In genomic region chr16:10744370-10745030, GRCh38 we compare ENCODE assay signal across 8 cellular contexts. TPM values are rescaled to one million over a fixed set of nuclear protein-coding genes. Genes with fewer than 3 reads are reported as not detected.
A peak's percentile ranks its signal among the peaks of the same experiment; 100 is the strongest.
DNase-seq lines count a peak whose midpoint lies in the region; ATAC-seq and TF ChIP-seq lines count a peak whose summit lies in the region.

No MANE protein-coding gene starts in this region.

- no peak for TF ChIP-seq CTCF in GM12864 (IDR thresholded peaks at IDR 0.05; ENCODE audit: low read depth, low read length, missing control alignments)
- no peak for TF ChIP-seq CTCF in OCI-LY1 (IDR thresholded peaks at IDR 0.05; ENCODE audit: low read length)
- no peak for TF ChIP-seq CTCF in endodermal cell (conservative IDR thresholded peaks at IDR 0.05)
- no peak for TF ChIP-seq CTCF in natural killer cell (IDR thresholded peaks at IDR 0.05)

- H3K4me3 ChIP-seq in GM12864 (ENCODE audit: low read depth, low read length) (peak overlapping the region; percentile 54), OCI-LY1 (ENCODE audit: low read depth, low read length, poor library complexity, severe bottlenecking) (peak overlapping the region; percentile 61), endodermal cell (ENCODE audit: low read length) (peak overlapping the region; percentile 85)

- H3K79me2 ChIP-seq in OCI-LY1 (ENCODE audit: insufficient read depth, low read length) = no peaks in the 10 kb centered on the region

- peaks cover 10% of the 10 kb centered on the region for H3K4me1 Mint-ChIP-seq in endodermal cell
- H3K4me1 Mint-ChIP-seq in natural killer cell = peaks cover 16 to 36% of the 10 kb centered on the region in 2 donors

- ATAC-seq in natural killer cell = no peak
- no peak for ATAC-seq in HG02623 (IDR thresholded peaks at IDR 0.05; ENCODE audit: unreplicated experiment)
- ATAC-seq in HG03520 (IDR thresholded peaks at IDR 0.05; ENCODE audit: unreplicated experiment) = no peak

- H3K4me3 Mint-ChIP-seq in endodermal cell = peak overlapping the region; percentile 89
- H3K4me3 Mint-ChIP-seq in natural killer cell = peak overlapping the region; percentile 82

- DNase-seq in GM12864 (ENCODE audit: low read depth) (no peak), endodermal cell (no peak), natural killer cell (no peak), HuH-7.5 (ENCODE audit: low spot score) (no peak), KBM-7 (no peak)

- H4K20me1 ChIP-seq in OCI-LY1 (ENCODE audit: insufficient read depth, low read length) = no peaks in the 10 kb centered on the region

- H3K36me3 ChIP-seq in OCI-LY1 (ENCODE audit: insufficient read depth, low read length) = peaks cover 20% of the 10 kb centered on the region
- peaks cover 19% of the 10 kb centered on the region for H3K36me3 ChIP-seq in endodermal cell (ENCODE audit: control insufficient read depth, insufficient read depth, low read length)

- H3K27ac ChIP-seq in OCI-LY1 (ENCODE audit: low read depth, low read length, poor library complexity, severe bottlenecking) (no peak overlapping the region), endodermal cell (ENCODE audit: low read depth, low read length) (no peak overlapping the region)

- peak overlapping the region; percentile 74 for H3K4me2 ChIP-seq in OCI-LY1 (ENCODE audit: low read length)

- H3K27me3 Mint-ChIP-seq in endodermal cell (ENCODE audit: insufficient read depth) (no peaks in the 10 kb centered on the region), natural killer cell (ENCODE audit: low read depth in 2 of 2) (no peaks in the 10 kb centered on the region)

- H3K27me3 ChIP-seq in OCI-LY1 (ENCODE audit: insufficient read depth, low read length) (no peaks in the 10 kb centered on the region), endodermal cell (ENCODE audit: control insufficient read depth, insufficient read depth, low read length, poor library complexity, severe bottlenecking) (no peaks in the 10 kb centered on the region)

- H3K27ac Mint-ChIP-seq in endodermal cell = peak overlapping the region; percentile 92
- H3K27ac Mint-ChIP-seq in natural killer cell = peak overlapping the region; percentile 97 to 98

- WGBS in endodermal cell (ENCODE audit: insufficient coverage in 1 of 2, insufficient read length in 1 of 2), 2 experiments = 46 to 51% methylated on average over 17 of the region's 17 CpGs

- H3K4me1 ChIP-seq in OCI-LY1 (ENCODE audit: insufficient read depth, low read length, severe bottlenecking) = peaks cover 27% of the 10 kb centered on the region
- H3K4me1 ChIP-seq in endodermal cell (ENCODE audit: control insufficient read depth, insufficient read depth, low read length) = no peaks in the 10 kb centered on the region

- H3K9ac ChIP-seq in OCI-LY1 (ENCODE audit: low read length) (peak overlapping the region; percentile 68), endodermal cell (ENCODE audit: extremely low read depth, low read length, poor library complexity, severe bottlenecking) (peak overlapping the region; percentile 49)

- H2AFZ ChIP-seq in OCI-LY1 (ENCODE audit: low read length) = no peak overlapping the region

- no peaks in the 10 kb centered on the region for H3K9me2 ChIP-seq in OCI-LY1 (ENCODE audit: low read depth, low read length)

- H3F3A ChIP-seq in OCI-LY1 (ENCODE audit: insufficient read depth, low read length) = no peaks in the 10 kb centered on the region

- in situ Hi-C loops in KBM-7 (cut with MboI; ENCODE audit: low pct_unique_long_range_greater_than_20kb, low sequenced_read_pairs) = loop anchor here (25.0 kb wide), 1 partner anchor 482 kb away; no protein-coding TSS in a partner anchor

- H3K9me3 Mint-ChIP-seq in endodermal cell = no peaks in the 10 kb centered on the region
- H3K9me3 Mint-ChIP-seq in natural killer cell = no peaks in the 10 kb centered on the region

- H3K36me3 Mint-ChIP-seq in endodermal cell (ENCODE audit: low read depth) (peaks cover 25% of the 10 kb centered on the region), natural killer cell (no peaks in the 10 kb centered on the region)

- no peaks in the 10 kb centered on the region for H3K9me3 ChIP-seq in OCI-LY1 (ENCODE audit: low read length)
- no peaks in the 10 kb centered on the region for H3K9me3 ChIP-seq in endodermal cell (ENCODE audit: control insufficient read depth, low read length)

- intact Hi-C loops in natural killer cell (cut with micrococcal nuclease) = loop anchor here (2.0 to 5.0 kb wide), 2 partner anchors 200 to 357 kb away; partner anchors contain the start of genes ATF7IP2 and CLEC16A

RNA-seq across cellular contexts. Expression of gene NUBP1, which starts 0.9 kb away (rescaled TPM):
- total RNA-seq in endodermal cell = 10 to 100 TPM; 22.4 to 26.3 TPM
- 36.2 TPM for polyA plus RNA-seq in endodermal cell (2013, experiment 1 of 2)
- polyA plus RNA-seq in endodermal cell (2013, experiment 2 of 2) = 39.9 TPM
- total RNA-seq in natural killer cell = 10 to 100 TPM; 19.3 to 25.6 (median 20.5) TPM

RNA-seq across cellular contexts. Expression of gene TEKT5, which starts 49.8 kb away (rescaled TPM):
- total RNA-seq in endodermal cell (under 1 TPM in 1 of 2 donors, not detected in 1; 0.31 TPM), natural killer cell (1 to 10 TPM in 1 of 3 donors, not detected in 2; 1.1 TPM)
- 0.36 TPM for polyA plus RNA-seq in endodermal cell (2013, experiment 1 of 2)
- 0.29 TPM for polyA plus RNA-seq in endodermal cell (2013, experiment 2 of 2)
